In genomic region chrX:104117753-104118152, GRCh38 we compare ENCODE assay signal across 22 cellular contexts. TPM values are rescaled to one million over a fixed set of nuclear protein-coding genes. Genes with fewer than 3 reads are reported as not detected.
"Had no signal": no experiment of that assay in that cellular context is flagged by ENCODE, and none has a peak within 500 bp of the region (broad histone marks: within the 10 kb centered on the region; RNA-seq: fewer than 3 reads in every experiment).

No MANE protein-coding gene starts in this region.

- H3K36me3 ChIP-seq: heart left ventricle, right lobe of liver, tibial artery had no signal

- FAIRE-seq: endometrium had no signal

- H3K4me3 ChIP-seq: heart left ventricle, right lobe of liver, skin epidermis, tibial artery had no signal

- DNase-seq: activated CD4-positive, alpha-beta T cell treated with anti-CD3 and anti-CD28 coated beads, Interleukin-2, amount 50 U/mL, for 1 hour; activated CD8-positive, alpha-beta memory T cell treated with anti-CD3 and anti-CD28 coated beads for 24 hours; activated CD8-positive, alpha-beta memory T cell treated with anti-CD3 and anti-CD28 coated beads, Interleukin-2, amount 50 U/mL, for 4 hours; activated effector memory CD4-positive, alpha-beta T cell treated with Interleukin-2 at 50 U/mL for 16 hours; activated naive CD4-positive, alpha-beta T cell treated with anti-CD3 and anti-CD28 coated beads for 36 hours; activated T-cell treated with anti-CD3 and anti-CD28 coated beads, Interleukin-2, amount 50 U/mL, for 24 hours; anterior cingulate cortex; effector CD4-positive, alpha-beta T cell; heart left ventricle; islet precursor cell; left cardiac atrium; occipital lobe; right lobe of liver; stimulated activated CD4-positive, alpha-beta T cell treated with anti-CD3 and anti-CD28 coated beads, Interleukin-2, amount 100 ng/mL, for 24 hours; stimulated activated naive CD4-positive, alpha-beta T cell; substantia nigra; tibial artery had no signal

- H3K4me1 ChIP-seq: right lobe of liver had no signal

- H3K27ac ChIP-seq: heart left ventricle, right lobe of liver, skin epidermis, tibial artery, VCaP had no signal

- H3K9me3 ChIP-seq: heart left ventricle, right lobe of liver, tibial artery had no signal

- ATAC-seq: activated CD4-positive, CD25-positive, alpha-beta regulatory T cell treated with anti-CD3 and anti-CD28 coated beads, Interleukin-2, amount 50 U/mL, for 24 hours; heart left ventricle; left cardiac atrium; right lobe of liver had no signal

- H3K27me3 ChIP-seq: right lobe of liver, tibial artery had no signal

RNA-seq across cellular contexts. Expression of gene TMSB15C, which starts 41.7 kb away (rescaled TPM):
- polyA plus RNA-seq: liver had no signal
